ENCODE assay signal across 12 cellular contexts in the genomic region with DNA sequence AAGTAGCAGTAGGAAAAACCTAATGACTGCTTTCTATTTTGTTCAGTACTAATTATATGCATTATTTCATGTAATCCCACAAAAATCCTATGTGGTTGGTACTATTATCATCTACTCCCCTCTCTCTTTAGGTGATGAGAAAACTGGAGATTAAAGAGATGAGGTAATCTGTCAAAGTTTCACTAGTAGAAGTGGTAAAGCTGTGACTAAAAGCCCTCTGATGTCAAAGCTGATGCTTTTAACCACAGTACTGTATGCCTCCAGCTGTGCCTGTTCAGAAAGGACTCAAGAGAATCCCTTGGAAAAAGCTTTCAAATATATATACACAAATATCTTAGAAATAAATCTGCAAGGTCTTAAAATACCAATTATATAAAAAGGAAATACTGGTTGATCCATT. TPM values are rescaled to one million over a fixed set of nuclear protein-coding genes. Genes with fewer than 3 reads are reported as not detected.
DNase-seq lines count a peak whose midpoint lies in the region; ATAC-seq, FAIRE-seq and TF ChIP-seq lines count a peak whose summit lies in the region.
"Had no signal": no experiment of that assay in that cellular context is flagged by ENCODE, and none has a peak within 500 bp of the region (broad histone marks: within the 10 kb centered on the region; RNA-seq: fewer than 3 reads in every experiment).

No MANE protein-coding gene starts in this region.

- peaks cover 4% of the 10 kb centered on the region for H3K36me3 ChIP-seq in MM.1S (replicated peaks; ENCODE audit: insufficient read depth, low read length)
- H3K36me3 ChIP-seq in HepG2 (replicated peaks in 1 of 2; ENCODE audit: control insufficient read depth in 1 of 2, insufficient read depth in 2 of 2, low read length in 2 of 2): peaks cover 8 to 12% of the 10 kb centered on the region in 2 experiments; a peak in 4 of 5 replicates
- H3K36me3 ChIP-seq: ovary had no signal

- H3K27me3 Mint-ChIP-seq in stimulated activated naive CD8-positive, alpha-beta T cell treated with anti-CD3 and anti-CD28 coated beads, Interleukin-15, amount 100 ng/mL, for 72 hours: no peaks in the 10 kb centered on the region

- TF ChIP-seq CTCF in MM.1S (IDR thresholded peaks at IDR 0.05; ENCODE audit: low read length) (no peak), HepG2 (CRISPR knock-in tag; IDR thresholded peaks at IDR 0.05) (no peak)

- peaks cover 21 to 46% of the 10 kb centered on the region in 2 donors for H3K36me3 Mint-ChIP-seq in activated naive CD4-positive, alpha-beta T cell treated with anti-CD3 and anti-CD28 coated beads, Interleukin-2, amount 50 U/mL, for 72 hours

- H3K9me3 Mint-ChIP-seq in activated naive CD4-positive, alpha-beta T cell treated with anti-CD3 and anti-CD28 coated beads, Interleukin-2, amount 50 U/mL, for 72 hours: no peaks in the 10 kb centered on the region
- peaks cover 0 to 10% of the 10 kb centered on the region in 2 donors for H3K9me3 Mint-ChIP-seq in stimulated activated naive CD8-positive, alpha-beta T cell treated with anti-CD3 and anti-CD28 coated beads, Interleukin-15, amount 100 ng/mL, for 72 hours

- H3K4me3 Mint-ChIP-seq in stimulated activated naive CD8-positive, alpha-beta T cell treated with anti-CD3 and anti-CD28 coated beads, Interleukin-15, amount 100 ng/mL, for 72 hours: no peak overlapping the region

- no peak for DNase-seq in activated naive CD4-positive, alpha-beta T cell treated with anti-CD3 and anti-CD28 coated beads, Interleukin-2, amount 50 U/mL, for 72 hours (ENCODE audit: low spot score in 2 of 2)
- no peak for DNase-seq in activated naive CD4-positive, alpha-beta T cell treated with Interleukin-2 at 50 U/mL for 16 hours
- DNase-seq in MM.1S (peak; percentile 11), HepG2 (ENCODE audit: low spot score) (no peak)
- DNase-seq in stimulated activated naive CD8-positive, alpha-beta T cell treated with anti-CD3 and anti-CD28 coated beads, Interleukin-15, amount 100 ng/mL, for 72 hours: peak in 1 of 2 donors; percentile 10
- DNase-seq in central memory CD4-positive, alpha-beta T cell: no peak
- DNase-seq: cerebellar nuclear complex; Karpas-422; ovary; stimulated activated CD8-positive, alpha-beta memory T cell treated with anti-CD3 and anti-CD28 coated beads, Interleukin-4, amount 100 ng/mL, for 48 hours had no signal

- ATAC-seq in activated naive CD4-positive, alpha-beta T cell treated with anti-CD3 and anti-CD28 coated beads, Interleukin-2, amount 50 U/mL, for 72 hours: peak; percentile 96 to 99
- peak; percentile 59 for ATAC-seq in HG02840 (IDR thresholded peaks at IDR 0.05; ENCODE audit: low FRiP score, unreplicated experiment)
- ATAC-seq in stimulated activated naive CD8-positive, alpha-beta T cell treated with anti-CD3 and anti-CD28 coated beads, Interleukin-15, amount 100 ng/mL, for 72 hours: peak; percentile 99
- ATAC-seq in HepG2: no peak
- no peak for ATAC-seq in SK-N-SH treated with all-trans-retinoic acid at 6 μM for 48 hours

- H3K4me1 Mint-ChIP-seq in stimulated activated naive CD8-positive, alpha-beta T cell treated with anti-CD3 and anti-CD28 coated beads, Interleukin-15, amount 100 ng/mL, for 72 hours: peaks cover 43% of the 10 kb centered on the region

- no peaks in the 10 kb centered on the region for H3K9me3 ChIP-seq in MM.1S (replicated peaks; ENCODE audit: insufficient read depth, low read length)
- H3K9me3 ChIP-seq in HepG2 (ENCODE audit: low read length): no peaks in the 10 kb centered on the region
- H3K9me3 ChIP-seq: ovary had no signal

- in situ Hi-C loops in HepG2 (cut with HindIII; ENCODE audit: extremely low pct_ligation_motif_present, low pct_unique_long_range_greater_than_20kb): no loop called here

- H3K9ac ChIP-seq in MM.1S (ENCODE audit: low read length): no peak overlapping the region
- no peak overlapping the region for H3K9ac ChIP-seq in HepG2 (ENCODE audit: insufficient read depth, low read depth, low read length)

- TF ChIP-seq EP300 in HepG2 (IDR thresholded peaks at IDR 0.05; ENCODE audit: low read depth in 2 of 2, low read length in 2 of 2) (no peak), HepG2 (CRISPR knock-in tag; IDR thresholded peaks at IDR 0.05; ENCODE audit: borderline replicate concordance) (no peak)

- no peaks in the 10 kb centered on the region for H4K20me1 ChIP-seq in MM.1S (ENCODE audit: insufficient read depth, low read length)
- H4K20me1 ChIP-seq in HepG2 (ENCODE audit: insufficient read depth, low read length): no peaks in the 10 kb centered on the region

- BruUV-seq in HepG2 (replicated peaks; lab: Mats Ljungman, UMichigan): no TSS peak

- CTCF ChIA-PET in HepG2 (lab: Yijun Ruan, JAX; ENCODE audit: low intra/inter-chr PET ratio, low total read pairs): no interaction called here

- no peaks in the 10 kb centered on the region for H3K9me2 ChIP-seq in MM.1S (replicated peaks; ENCODE audit: insufficient read depth, low read length)

- H3F3A ChIP-seq in MM.1S (ENCODE audit: insufficient read depth, low read length): peaks cover 10% of the 10 kb centered on the region; the same call in 1 of the 2 replicates

- H3K4me3 ChIP-seq in MM.1S (ENCODE audit: low read length) (no peak overlapping the region), HepG2 (replicated peaks in 1 of 3; ENCODE audit: insufficient read depth in 1 of 3, low read depth in 2 of 3, low read length in 3 of 3) (no peak overlapping the region)
- H3K4me3 ChIP-seq: ovary had no signal

- TF ChIP-seq RAD21 in HepG2 (CRISPR knock-in tag; IDR thresholded peaks at IDR 0.05): no peak

- intact Hi-C loops in HepG2 (cut with micrococcal nuclease; ENCODE audit: unreplicated experiment): no loop called here

- H2AFZ ChIP-seq in MM.1S (ENCODE audit: low read length): no peak overlapping the region
- H2AFZ ChIP-seq in HepG2 (ENCODE audit: low read length): no peak overlapping the region

- H3K79me2 ChIP-seq in MM.1S (ENCODE audit: low read length) (peaks cover 79% of the 10 kb centered on the region), HepG2 (ENCODE audit: insufficient read depth, low read length) (peaks cover 23% of the 10 kb centered on the region)

- peaks cover 35% of the 10 kb centered on the region for H3K4me1 ChIP-seq in MM.1S (ENCODE audit: low read length)
- H3K4me1 ChIP-seq in HepG2 (ENCODE audit: insufficient read depth, low read length): peaks cover 19% of the 10 kb centered on the region

- H3K27ac Mint-ChIP-seq in activated naive CD4-positive, alpha-beta T cell treated with anti-CD3 and anti-CD28 coated beads, Interleukin-2, amount 50 U/mL, for 72 hours: no peak overlapping the region
- no peak overlapping the region for H3K27ac Mint-ChIP-seq in stimulated activated naive CD8-positive, alpha-beta T cell treated with anti-CD3 and anti-CD28 coated beads, Interleukin-15, amount 100 ng/mL, for 72 hours

- no peak for FAIRE-seq in HepG2 (lab: Jason Lieb, UNC)

- H3K27me3 ChIP-seq in MM.1S (replicated peaks; ENCODE audit: insufficient read depth, low read length): no peaks in the 10 kb centered on the region
- no peaks in the 10 kb centered on the region for H3K27me3 ChIP-seq in HepG2 (ENCODE audit: control insufficient read depth in 1 of 2, insufficient read depth in 2 of 2, low read length in 2 of 2)
- H3K27me3 ChIP-seq: ovary had no signal

- H3K4me2 ChIP-seq in MM.1S (ENCODE audit: low read depth, low read length) (no peak overlapping the region), HepG2 (ENCODE audit: low read depth, low read length) (no peak overlapping the region)

- POLR2A ChIA-PET in HepG2 (lab: Yijun Ruan, JAX): no interaction called here

- H3K27ac ChIP-seq in MM.1S (ENCODE audit: low read length) (peak overlapping the region; percentile 13; the same call in 1 of the 2 replicates), HepG2 (ENCODE audit: extremely low read length, insufficient read depth, low read length) (no peak overlapping the region)
- H3K27ac ChIP-seq: ovary had no signal

- no peak for TF ChIP-seq POLR2A in HepG2 (IDR thresholded peaks at IDR 0.05; ENCODE audit: insufficient read depth in 1 of 2, low read depth in 2 of 2, low read length in 2 of 2)

TF ChIP-seq in HepG2, 621 proteins besides CTCF, POLR2A, EP300 and RAD21 (continues in another document):
- TF ChIP-seq SSRP1 (CRISPR knock-in tag; IDR thresholded peaks at IDR 0.05): no peak
- TF ChIP-seq ZIK1 (CRISPR knock-in tag; IDR thresholded peaks at IDR 0.05; ENCODE audit: borderline replicate concordance, low read depth): no peak

TF ChIP-seq in SK-N-SH treated with all-trans-retinoic acid at 6 μM for 48 hours, 23 proteins besides CTCF, POLR2A, EP300 and RAD21 (continues in another document):
- TF ChIP-seq ZFP3 (CRISPR knock-in tag; IDR thresholded peaks at IDR 0.05) (no peak), TCF4 (CRISPR knock-in tag; IDR thresholded peaks at IDR 0.05; ENCODE audit: borderline replicate concordance) (no peak), OSR1 (CRISPR knock-in tag; IDR thresholded peaks at IDR 0.05) (no peak)

RNA-seq across cellular contexts. Expression of a gene that starts 38.0 kb away (rescaled TPM):
- 10 to 100 TPM; 26.8 to 37.8 TPM for total RNA-seq in activated naive CD4-positive, alpha-beta T cell treated with anti-CD3 and anti-CD28 coated beads, Interleukin-2, amount 50 U/mL, for 72 hours
- 23.5 and 36.0 TPM in 2 replicates for total RNA-seq in HepG2 (2016; rRNA removed; fragmentation: Illumina TruSeq; extraction: Trizol)
- 5.8 and 5.9 TPM in 2 replicates for total RNA-seq in HepG2 (2016; cell fraction: cytosol; rRNA removed; fragmentation: Illumina TruSeq; extraction: Trizol; ENCODE audit: low read depth)
- total RNA-seq in HepG2 (2016; cell fraction: insoluble cytoplasmic fraction; rRNA removed; fragmentation: Illumina TruSeq; extraction: Trizol): 22.7 and 33.7 TPM in 2 replicates
- 6.2 and 7.7 TPM in 2 replicates for total RNA-seq in HepG2 (2016; cell fraction: membrane; rRNA removed; fragmentation: Illumina TruSeq; extraction: Trizol)
- 60.3 and 61.0 TPM in 2 replicates for total RNA-seq in HepG2 (2016; cell fraction: nucleus; rRNA removed; fragmentation: Illumina TruSeq; extraction: Trizol)
- polyA plus RNA-seq in HepG2 (2011; rRNA removed): 5.3 and 6.5 TPM in 2 replicates
- polyA plus RNA-seq in HepG2 (2011; cell fraction: cytosol; rRNA removed): 1.9 and 2.7 TPM in 2 replicates
- polyA plus RNA-seq in HepG2 (2011; cell fraction: nucleus; rRNA removed): 11.2 and 12.3 TPM in 2 replicates
- polyA plus RNA-seq in HepG2 (2012): 11.8 and 14.6 TPM in 2 replicates
- 0.29 and 0.36 TPM in 2 replicates for polyA plus RNA-seq in HepG2 (2016; cell fraction: cytosol; fragmentation: Illumina TruSeq; extraction: Trizol; ENCODE audit: low read depth)
- polyA plus RNA-seq in HepG2 (2016; cell fraction: insoluble cytoplasmic fraction; fragmentation: Illumina TruSeq; extraction: Trizol; ENCODE audit: low read depth): 14.4 and 15.1 TPM in 2 replicates
- 0.94 and 1.2 TPM in 2 replicates for polyA plus RNA-seq in HepG2 (2016; cell fraction: membrane; fragmentation: Illumina TruSeq; extraction: Trizol; ENCODE audit: low read depth)
- polyA plus RNA-seq in HepG2 (2016; cell fraction: nucleus; fragmentation: Illumina TruSeq; extraction: Trizol; ENCODE audit: insufficient read depth, low read depth): 48.0 and 52.8 TPM in 2 replicates
- polyA minus RNA-seq in HepG2 (2011; rRNA and poly(A)+ RNA removed; ENCODE audit: low replicate concordance): 10.0 and 19.3 TPM in 2 replicates
- 15.4 and 16.9 TPM in 2 replicates for polyA minus RNA-seq in HepG2 (2011; cell fraction: cytosol; rRNA and poly(A)+ RNA removed)
- polyA minus RNA-seq in HepG2 (2011; cell fraction: nucleus; rRNA and poly(A)+ RNA removed): 103 and 105 TPM in 2 replicates

Comparison
In these comparisons a context has a peak if more than half of its experiments do, and no peak if none do; other contexts are left out.
1. ATAC-seq: peak in activated naive CD4-positive, alpha-beta T cell treated with anti-CD3 and anti-CD28 coated beads, Interleukin-2, amount 50 U/mL, for 72 hours (2 of 2), HG02840 (single experiment) and stimulated activated naive CD8-positive, alpha-beta T cell treated with anti-CD3 and anti-CD28 coated beads, Interleukin-15, amount 100 ng/mL, for 72 hours (single experiment); none in HepG2 (single experiment) and SK-N-SH treated with all-trans-retinoic acid at 6 μM for 48 hours (single experiment).